Comparison of ENCODE assay signal across 17 cellular contexts in the genomic region with DNA sequence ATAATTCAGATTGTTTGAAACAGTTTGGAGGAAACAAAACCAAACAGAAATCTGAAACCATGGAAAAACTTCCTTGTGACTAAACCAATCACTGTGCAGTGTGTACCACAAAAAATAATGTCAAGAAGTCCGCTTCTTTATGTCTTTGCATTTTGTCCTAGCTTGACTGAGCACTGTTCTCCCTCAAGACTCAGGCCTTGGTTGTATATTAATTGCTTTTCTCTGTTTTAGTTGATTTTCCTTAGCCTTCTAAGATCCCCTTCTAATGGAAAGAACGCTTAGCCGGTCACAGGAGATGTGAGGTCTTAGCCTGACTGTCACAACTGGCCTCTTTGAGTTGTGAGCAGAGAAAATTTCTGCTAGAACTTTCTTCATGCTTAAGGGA. TPM values are rescaled to one million over a fixed set of nuclear protein-coding genes. Genes with fewer than 3 reads are reported as not detected.
DNase-seq lines count a peak whose midpoint lies in the region; ATAC-seq and TF ChIP-seq lines count a peak whose summit lies in the region.
"Had no signal": no experiment of that assay in that cellular context is flagged by ENCODE, and none has a peak within 500 bp of the region (broad histone marks: within the 10 kb centered on the region; RNA-seq: fewer than 3 reads in every experiment).

No MANE protein-coding gene starts in this region.

- no peak for TF ChIP-seq CTCF in HEK293 (tag by site-specific recombination; IDR thresholded peaks at IDR 0.05)
- no peak for TF ChIP-seq CTCF in activated CD8-positive, alpha-beta T cell treated with anti-CD3 and anti-CD28 coated beads for 36 hours (IDR thresholded peaks at IDR 0.05)

- ATAC-seq in activated CD8-positive, alpha-beta T cell treated with anti-CD3 and anti-CD28 coated beads for 36 hours: peak; percentile 40
- peak; percentile 56 to 77 for ATAC-seq in naive thymus-derived CD8-positive, alpha-beta T cell
- ATAC-seq in esophagus mucosa: no peak

- peaks cover 17 to 26% (median 21%) of the 10 kb centered on the region in 10 experiments for H3K4me1 ChIP-seq in BLaER1 treated with 17β-estradiol and CSF1 and Interleukin-3, amounts not matched to agents 10 nM and 100 nM
- H3K4me1 ChIP-seq in HEK293 (ENCODE audit: control insufficient read depth, insufficient read depth, low read length): peaks cover 14% of the 10 kb centered on the region

- DNase-seq in activated CD8-positive, alpha-beta T cell treated with anti-CD3 and anti-CD28 coated beads for 36 hours: no peak
- DNase-seq in naive thymus-derived CD8-positive, alpha-beta T cell: no peak
- DNase-seq in NCI-H1105 (lab: John Stamatoyannopoulos, UW): no peak
- no peak for DNase-seq in NCI-H748 treated with DMSO at 0.1 percent for 48 hours (lab: John Stamatoyannopoulos, UW)
- DNase-seq in activated CD8-positive, alpha-beta memory T cell treated with anti-CD3 and anti-CD28 coated beads, Interleukin-2, amount 50 U/mL, for 4 hours: no peak
- DNase-seq: EL; heart left ventricle; NCI-H1436 treated with DMSO at 0.1 percent for 48 hours; NCI-H69; posterior cingulate gyrus; SIG-M5; stimulated activated CD8-positive, alpha-beta memory T cell treated with anti-CD3 and anti-CD28 coated beads, Interleukin-4, amount 100 ng/mL, for 48 hours had no signal

- no peaks in the 10 kb centered on the region for H3K27me3 Mint-ChIP-seq in activated CD8-positive, alpha-beta T cell treated with anti-CD3 and anti-CD28 coated beads for 36 hours
- H3K27me3 Mint-ChIP-seq in naive thymus-derived CD8-positive, alpha-beta T cell: no peaks in the 10 kb centered on the region

- H3K4me1 Mint-ChIP-seq in activated CD8-positive, alpha-beta T cell treated with anti-CD3 and anti-CD28 coated beads for 36 hours (ENCODE audit: low read depth): peaks cover 35% of the 10 kb centered on the region
- H3K4me1 Mint-ChIP-seq in naive thymus-derived CD8-positive, alpha-beta T cell: peaks cover 28 to 49% (median 42%) of the 10 kb centered on the region in 4 donors

- peaks cover 60 to 67% (median 61%) of the 10 kb centered on the region in 11 experiments for H3K9me3 ChIP-seq in BLaER1 treated with 17β-estradiol and CSF1 and Interleukin-3, amounts not matched to agents 10 nM and 100 nM (replicated peaks in 1 of 11)
- no peaks in the 10 kb centered on the region for H3K9me3 ChIP-seq in HEK293 (ENCODE audit: control insufficient read depth, insufficient read depth, low read depth, low read length)

- H3K9me3 Mint-ChIP-seq in activated CD8-positive, alpha-beta T cell treated with anti-CD3 and anti-CD28 coated beads for 36 hours: peaks cover 24% of the 10 kb centered on the region
- peaks cover 0 to 54% (median 15%) of the 10 kb centered on the region in 9 donors for H3K9me3 Mint-ChIP-seq in naive thymus-derived CD8-positive, alpha-beta T cell

- H3K36me3 ChIP-seq in BLaER1 treated with 17β-estradiol and CSF1 and Interleukin-3, amounts not matched to agents 10 nM and 100 nM: peaks cover 19 to 44% (median 35%) of the 10 kb centered on the region in 11 experiments
- H3K36me3 ChIP-seq in HEK293 (ENCODE audit: control insufficient read depth in 2 of 2, insufficient read depth in 1 of 2, low read length in 2 of 2): peaks cover 0 to 4% of the 10 kb centered on the region in 2 experiments; a peak in 1 of 3 replicates
- H3K36me3 ChIP-seq: cardiac muscle cell, HAP-1, heart left ventricle had no signal

- peak overlapping the region in 10 of 11 experiments; percentile 10 to 55 (median 32); a peak in 15 of 22 replicates for H3K4me2 ChIP-seq in BLaER1 treated with 17β-estradiol and CSF1 and Interleukin-3, amounts not matched to agents 10 nM and 100 nM

- peaks cover 35% of the 10 kb centered on the region for H3K36me3 Mint-ChIP-seq in activated CD8-positive, alpha-beta T cell treated with anti-CD3 and anti-CD28 coated beads for 36 hours (ENCODE audit: low read depth)
- H3K36me3 Mint-ChIP-seq in naive thymus-derived CD8-positive, alpha-beta T cell: peaks cover 13 to 41% (median 25%) of the 10 kb centered on the region in 3 donors

- H4K20me1 ChIP-seq in BLaER1 treated with 17β-estradiol and CSF1 and Interleukin-3, amounts not matched to agents 10 nM and 100 nM: no peaks in the 10 kb centered on the region

- H3K27ac ChIP-seq in BLaER1 treated with 17β-estradiol and CSF1 and Interleukin-3, amounts not matched to agents 10 nM and 100 nM: peak overlapping the region in 9 of 11 experiments; percentile 6 to 44 (median 20); a peak in 10 of 22 replicates
- no peak overlapping the region for H3K27ac ChIP-seq in HEK293 (ENCODE audit: extremely low read depth, low read depth, low read length)
- H3K27ac ChIP-seq: cardiac muscle cell had no signal

- CTCF ChIA-PET in HEK293 (lab: Yijun Ruan, JAX): interaction anchor here (0.7 to 2.1 kb wide), 3 partner anchors 89 to 339 kb away, joined by 3 to 6 read pairs (median 4); no protein-coding TSS in a partner anchor
- CTCF ChIA-PET in activated CD8-positive, alpha-beta T cell treated with anti-CD3 and anti-CD28 coated beads for 36 hours (lab: Charles Lee): interaction anchor here (0.6 to 3.3 kb wide), 5 partner anchors 10 to 339 kb away, joined by 3 to 14 read pairs (median 3); no protein-coding TSS in a partner anchor

- H3K4me3 ChIP-seq in BLaER1 treated with 17β-estradiol and CSF1 and Interleukin-3, amounts not matched to agents 10 nM and 100 nM: no peak overlapping the region
- H3K4me3 ChIP-seq in HEK293 (ENCODE audit: low read depth, low read length): no peak overlapping the region
- H3K4me3 ChIP-seq: cardiac muscle cell, HAP-1, heart left ventricle had no signal

- H3K4me3 Mint-ChIP-seq in activated CD8-positive, alpha-beta T cell treated with anti-CD3 and anti-CD28 coated beads for 36 hours: no peak overlapping the region
- peak overlapping the region; percentile 4 to 80 (median 61) for H3K4me3 Mint-ChIP-seq in naive thymus-derived CD8-positive, alpha-beta T cell

- peak overlapping the region; percentile 86 for H3K27ac Mint-ChIP-seq in activated CD8-positive, alpha-beta T cell treated with anti-CD3 and anti-CD28 coated beads for 36 hours
- peak overlapping the region; percentile 80 to 92 (median 90) for H3K27ac Mint-ChIP-seq in naive thymus-derived CD8-positive, alpha-beta T cell

- no peaks in the 10 kb centered on the region for H3K27me3 ChIP-seq in BLaER1 treated with 17β-estradiol and CSF1 and Interleukin-3, amounts not matched to agents 10 nM and 100 nM
- H3K27me3 ChIP-seq: cardiac muscle cell, heart left ventricle had no signal

- intact Hi-C loops in activated CD8-positive, alpha-beta T cell treated with anti-CD3 and anti-CD28 coated beads for 36 hours (cut with micrococcal nuclease): no loop called here

- POLR2A ChIA-PET in HEK293 (lab: Yijun Ruan, JAX): no interaction called here
- POLR2A ChIA-PET in activated CD8-positive, alpha-beta T cell treated with anti-CD3 and anti-CD28 coated beads for 36 hours (lab: Charles Lee): no interaction called here
- POLR2A ChIA-PET in naive thymus-derived CD8-positive, alpha-beta T cell (lab: Charles Lee): interaction anchor here (0.5 to 2.2 kb wide), 4 partner anchors 138 to 295 kb away, joined by 3 to 7 read pairs (median 3); partner anchors contain the start of gene LBH

- H3K9ac ChIP-seq in BLaER1 treated with 17β-estradiol and CSF1 and Interleukin-3, amounts not matched to agents 10 nM and 100 nM: peak overlapping the region in 1 of 11 experiments; percentile 46; a peak in 1 of 22 replicates

TF ChIP-seq in HEK293, 187 proteins besides CTCF, POLR2A, EP300 and RAD21:
- no peak for TF ChIP-seq ZNF658 (tag by site-specific recombination; IDR thresholded peaks at IDR 0.05)
- peak; percentile 49; the same call in 1 of the 2 replicates for TF ChIP-seq MZF1 (tag by site-specific recombination; IDR thresholded peaks at IDR 0.05; ENCODE audit: borderline replicate concordance)

RNA-seq across cellular contexts. Expression of gene LCLAT1, which starts 56.6 kb away (rescaled TPM):
- total RNA-seq in activated CD8-positive, alpha-beta T cell treated with anti-CD3 and anti-CD28 coated beads for 36 hours: 10 to 100 TPM; 19.0 to 20.5 TPM
- 10 to 100 TPM; 20.8 to 22.2 TPM for total RNA-seq in naive thymus-derived CD8-positive, alpha-beta T cell
- polyA plus RNA-seq in naive thymus-derived CD8-positive, alpha-beta T cell: 10 to 100 TPM; 12.4 to 28.2 (median 13.7) TPM
- 11.6 TPM for total RNA-seq in esophagus mucosa
